1 cellular context compared by ENCODE assay signal in the genomic region with DNA sequence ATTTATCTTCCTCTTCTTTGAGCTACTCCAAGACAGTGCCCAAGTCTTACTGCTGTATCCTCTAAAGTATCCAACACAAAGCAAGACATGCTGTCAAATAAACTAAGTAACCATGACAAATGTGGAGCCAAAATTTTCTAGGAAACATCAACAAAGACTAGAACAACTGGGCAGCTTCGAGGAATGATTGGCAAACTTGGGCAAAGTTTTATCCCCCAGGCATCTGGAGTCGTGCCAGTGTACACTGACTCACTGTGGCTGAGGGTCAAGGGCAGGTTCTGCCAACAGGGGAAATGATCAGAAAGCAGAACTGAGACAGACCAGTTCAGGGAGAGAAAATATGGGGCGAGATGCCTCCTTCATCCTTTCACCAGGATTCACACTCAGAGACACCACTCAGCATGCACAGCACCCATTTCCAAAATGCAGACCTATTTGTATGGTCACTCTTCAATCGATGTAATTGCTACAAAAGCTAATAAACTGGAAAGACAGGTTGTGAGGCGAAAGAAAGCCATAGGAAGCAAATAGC.
TF ChIP-seq lines count a peak whose summit lies in the region.

No MANE protein-coding gene starts in this region.

TF ChIP-seq in HEK293, 187 proteins besides CTCF, POLR2A, EP300 and RAD21 (continued from another document and continues in another):
- TF ChIP-seq RBAK (tag by site-specific recombination; IDR thresholded peaks at IDR 0.05) (no peak), HOXA7 (CRISPR knock-in tag; IDR thresholded peaks at IDR 0.05; ENCODE audit: borderline replicate concordance) (no peak), ZBTB20 (tag by site-specific recombination; IDR thresholded peaks at IDR 0.05) (no peak), ZFP69B (tag by site-specific recombination; IDR thresholded peaks at IDR 0.05) (peak; percentile 65; the same call in 1 of the 2 replicates), ZXDB (tag by site-specific recombination; IDR thresholded peaks at IDR 0.05) (peak; percentile 66; the same call in 1 of the 2 replicates), ZNF600 (tag by site-specific recombination; IDR thresholded peaks at IDR 0.05) (peak; percentile 98), PATZ1 (tag by site-specific recombination; IDR thresholded peaks at IDR 0.05) (peak; percentile 30; the same call in 1 of the 2 replicates), ZNF426 (tag by site-specific recombination; IDR thresholded peaks at IDR 0.05) (no peak), ZNF324 (tag by site-specific recombination; IDR thresholded peaks at IDR 0.05) (no peak), REPIN1 (tag by site-specific recombination; IDR thresholded peaks at IDR 0.05; ENCODE audit: low read depth) (no peak), ZNF621 (tag by site-specific recombination; IDR thresholded peaks at IDR 0.05) (no peak), ZNF837 (tag by site-specific recombination; IDR thresholded peaks at IDR 0.05) (no peak), ZNF707 (tag by site-specific recombination; IDR thresholded peaks at IDR 0.05) (no peak), ZNF785 (tag by site-specific recombination; IDR thresholded peaks at IDR 0.05) (no peak), ZSCAN4 (tag by site-specific recombination; IDR thresholded peaks at IDR 0.05) (no peak), ZNF514 (tag by site-specific recombination; IDR thresholded peaks at IDR 0.05) (no peak), ZNF843 (tag by site-specific recombination; IDR thresholded peaks at IDR 0.05) (peak; percentile 79), ZSCAN23 (tag by site-specific recombination; IDR thresholded peaks at IDR 0.05) (no peak), KLF16 (tag by site-specific recombination; IDR thresholded peaks at IDR 0.05) (peak; percentile 55; the same call in 1 of the 2 replicates), ZNF629 (tag by site-specific recombination; IDR thresholded peaks at IDR 0.05) (peak; percentile 76), MEIS1 (CRISPR knock-in tag; IDR thresholded peaks at IDR 0.05; ENCODE audit: borderline replicate concordance) (peak; percentile 72; the same call in 1 of the 2 replicates), KLF7 (tag by site-specific recombination; IDR thresholded peaks at IDR 0.05; ENCODE audit: borderline replicate concordance) (no peak), GLIS2 (tag by site-specific recombination; IDR thresholded peaks at IDR 0.05) (0 out of 2 replicates have a peak, but pooled peaks have one; percentile 9), IKZF3 (tag by site-specific recombination; IDR thresholded peaks at IDR 0.05) (0 out of 2 replicates have a peak, but pooled peaks have one; percentile 37), PRDM6 (tag by site-specific recombination; IDR thresholded peaks at IDR 0.05) (peak; percentile 91), ZNF18 (tag by site-specific recombination; IDR thresholded peaks at IDR 0.05) (no peak), ZNF549 (tag by site-specific recombination; IDR thresholded peaks at IDR 0.05) (no peak), ZNF660 (tag by site-specific recombination; IDR thresholded peaks at IDR 0.05) (0 out of 2 replicates have a peak, but pooled peaks have one; percentile 42), ZBTB8A (tag by site-specific recombination; IDR thresholded peaks at IDR 0.05) (0 out of 2 replicates have a peak, but pooled peaks have one; percentile 14), ZNF433 (tag by site-specific recombination; IDR thresholded peaks at IDR 0.05; ENCODE audit: low read depth) (no peak), ZIC2 (tag by site-specific recombination; IDR thresholded peaks at IDR 0.05) (peak; percentile 43; the same call in 1 of the 2 replicates), ZNF555 (tag by site-specific recombination; conservative IDR thresholded peaks at IDR 0.05) (no peak), ZNF2 (tag by site-specific recombination; IDR thresholded peaks at IDR 0.05) (no peak), ZBTB7A (tag by site-specific recombination; IDR thresholded peaks at IDR 0.05; ENCODE audit: low read depth) (no peak), ZBTB11 (tag by site-specific recombination; conservative IDR thresholded peaks at IDR 0.05; ENCODE audit: low read depth) (no peak), SP7 (tag by site-specific recombination; IDR thresholded peaks at IDR 0.05) (peak; percentile 66), ZNF768 (tag by site-specific recombination; IDR thresholded peaks at IDR 0.05) (no peak), ZFP37 (tag by site-specific recombination; IDR thresholded peaks at IDR 0.05) (peak; percentile 77; the same call in 1 of the 2 replicates), ZNF354C (tag by site-specific recombination; IDR thresholded peaks at IDR 0.05; ENCODE audit: borderline replicate concordance, low read depth) (no peak), ZSCAN30 (tag by site-specific recombination; IDR thresholded peaks at IDR 0.05) (peak; percentile 60; the same call in 1 of the 2 replicates)
- TF ChIP-seq, protein P1, sequence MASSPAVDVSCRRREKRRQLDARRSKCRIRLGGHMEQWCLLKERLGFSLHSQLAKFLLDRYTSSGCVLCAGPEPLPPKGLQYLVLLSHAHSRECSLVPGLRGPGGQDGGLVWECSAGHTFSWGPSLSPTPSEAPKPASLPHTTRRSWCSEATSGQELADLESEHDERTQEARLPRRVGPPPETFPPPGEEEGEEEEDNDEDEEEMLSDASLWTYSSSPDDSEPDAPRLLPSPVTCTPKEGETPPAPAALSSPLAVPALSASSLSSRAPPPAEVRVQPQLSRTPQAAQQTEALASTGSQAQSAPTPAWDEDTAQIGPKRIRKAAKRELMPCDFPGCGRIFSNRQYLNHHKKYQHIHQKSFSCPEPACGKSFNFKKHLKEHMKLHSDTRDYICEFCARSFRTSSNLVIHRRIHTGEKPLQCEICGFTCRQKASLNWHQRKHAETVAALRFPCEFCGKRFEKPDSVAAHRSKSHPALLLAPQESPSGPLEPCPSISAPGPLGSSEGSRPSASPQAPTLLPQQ (tag by site-specific recombination; IDR thresholded peaks at IDR 0.05): peak; percentile 33; the same call in 1 of the 2 replicates
- TF ChIP-seq, protein P2, sequence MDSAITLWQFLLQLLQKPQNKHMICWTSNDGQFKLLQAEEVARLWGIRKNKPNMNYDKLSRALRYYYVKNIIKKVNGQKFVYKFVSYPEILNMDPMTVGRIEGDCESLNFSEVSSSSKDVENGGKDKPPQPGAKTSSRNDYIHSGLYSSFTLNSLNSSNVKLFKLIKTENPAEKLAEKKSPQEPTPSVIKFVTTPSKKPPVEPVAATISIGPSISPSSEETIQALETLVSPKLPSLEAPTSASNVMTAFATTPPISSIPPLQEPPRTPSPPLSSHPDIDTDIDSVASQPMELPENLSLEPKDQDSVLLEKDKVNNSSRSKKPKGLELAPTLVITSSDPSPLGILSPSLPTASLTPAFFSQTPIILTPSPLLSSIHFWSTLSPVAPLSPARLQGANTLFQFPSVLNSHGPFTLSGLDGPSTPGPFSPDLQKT (IDR thresholded peaks at IDR 0.05; ENCODE audit: borderline replicate concordance, low read depth, low read length): no peak
- TF ChIP-seq, protein P3, sequence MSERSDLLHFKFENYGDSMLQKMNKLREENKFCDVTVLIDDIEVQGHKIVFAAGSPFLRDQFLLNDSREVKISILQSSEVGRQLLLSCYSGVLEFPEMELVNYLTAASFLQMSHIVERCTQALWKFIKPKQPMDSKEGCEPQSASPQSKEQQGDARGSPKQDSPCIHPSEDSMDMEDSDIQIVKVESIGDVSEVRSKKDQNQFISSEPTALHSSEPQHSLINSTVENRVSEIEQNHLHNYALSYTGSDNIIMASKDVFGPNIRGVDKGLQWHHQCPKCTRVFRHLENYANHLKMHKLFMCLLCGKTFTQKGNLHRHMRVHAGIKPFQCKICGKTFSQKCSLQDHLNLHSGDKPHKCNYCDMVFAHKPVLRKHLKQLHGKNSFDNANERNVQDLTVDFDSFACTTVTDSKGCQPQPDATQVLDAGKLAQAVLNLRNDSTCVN (tag by site-specific recombination; optimal IDR thresholded peaks at IDR 0.05): no peak
- TF ChIP-seq, protein P4, sequence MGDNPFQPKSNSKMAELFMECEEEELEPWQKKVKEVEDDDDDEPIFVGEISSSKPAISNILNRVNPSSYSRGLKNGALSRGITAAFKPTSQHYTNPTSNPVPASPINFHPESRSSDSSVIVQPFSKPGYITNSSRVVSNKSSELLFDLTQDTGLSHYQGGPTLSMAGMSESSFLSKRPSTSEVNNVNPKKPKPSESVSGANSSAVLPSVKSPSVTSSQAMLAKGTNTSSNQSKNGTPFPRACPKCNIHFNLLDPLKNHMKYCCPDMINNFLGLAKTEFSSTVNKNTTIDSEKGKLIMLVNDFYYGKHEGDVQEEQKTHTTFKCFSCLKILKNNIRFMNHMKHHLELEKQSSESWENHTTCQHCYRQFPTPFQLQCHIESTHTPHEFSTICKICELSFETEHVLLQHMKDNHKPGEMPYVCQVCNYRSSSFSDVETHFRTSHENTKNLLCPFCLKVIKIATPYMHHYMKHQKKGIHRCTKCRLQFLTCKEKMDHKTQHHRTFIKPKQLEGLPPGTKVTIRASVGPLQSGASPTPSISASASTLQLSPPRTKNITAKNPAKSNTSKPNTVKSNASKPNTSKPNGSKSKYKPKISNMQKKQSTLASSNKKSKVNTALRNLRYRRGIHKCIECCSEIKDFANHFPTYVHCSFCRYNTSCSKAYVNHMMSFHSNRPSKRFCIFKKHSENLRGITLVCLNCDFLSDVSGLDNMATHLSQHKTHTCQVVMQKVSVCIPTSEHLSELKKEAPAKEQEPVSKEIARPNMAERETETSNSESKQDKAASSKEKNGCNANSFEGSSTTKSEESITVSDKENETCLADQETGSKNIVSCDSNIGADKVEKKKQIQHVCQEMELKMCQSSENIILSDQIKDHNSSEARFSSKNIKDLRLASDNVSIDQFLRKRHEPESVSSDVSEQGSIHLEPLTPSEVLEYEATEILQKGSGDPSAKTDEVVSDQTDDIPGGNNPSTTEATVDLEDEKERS (tag by site-specific recombination; IDR thresholded peaks at IDR 0.05): no peak
